In the genomic region with DNA sequence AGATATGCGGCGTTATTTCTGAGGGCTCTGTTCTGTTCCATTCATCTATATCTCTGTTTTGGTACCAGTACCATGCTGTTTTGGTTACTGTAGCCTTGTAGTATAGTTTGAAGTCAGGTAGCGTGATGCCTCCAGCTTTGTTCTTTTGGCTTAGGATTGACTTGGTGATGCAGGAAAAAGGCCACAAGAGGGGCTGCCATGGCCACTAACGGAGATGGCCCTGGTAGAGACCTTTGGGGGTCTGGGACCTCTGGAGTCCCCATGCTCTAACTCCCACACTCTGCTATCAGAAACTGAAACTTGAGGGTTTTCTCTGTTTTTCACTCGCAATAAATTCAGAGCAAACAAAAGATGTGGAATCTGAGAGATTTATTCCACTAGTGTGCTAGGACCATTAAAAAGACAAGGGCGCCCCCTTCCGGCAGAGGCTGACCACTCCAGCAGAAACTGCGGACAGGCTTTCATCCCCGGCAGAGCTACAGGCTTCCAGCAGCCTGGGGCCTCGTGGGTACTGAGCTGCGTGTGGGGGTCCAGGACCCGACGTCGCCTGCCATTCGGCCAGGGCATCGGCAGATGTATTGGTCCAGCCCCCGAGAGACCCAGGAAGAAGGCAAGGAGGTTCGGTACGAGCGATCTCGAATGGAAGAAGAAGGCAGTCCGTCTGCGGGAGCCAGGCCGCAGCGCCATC, we compare ENCODE assay signal across 7 cellular contexts.
DNase-seq lines count a peak whose midpoint lies in the region; ATAC-seq and TF ChIP-seq lines count a peak whose summit lies in the region.
"Not testable (repeated sequence)": the region's sequence is repeated elsewhere in the genome, so short reads cannot be mapped to it uniquely, and the experiment has no call there.

No MANE protein-coding gene starts in this region.

- H3K4me1 ChIP-seq in IMR-90 (ENCODE audit: control insufficient read depth, insufficient read depth, low read length); hepatocyte (ENCODE audit: insufficient read depth); prostate gland (replicated peaks): not testable (repeated sequence)

- not testable (repeated sequence) for H2BK20ac ChIP-seq in IMR-90 (ENCODE audit: low read depth, low read length)

- dilution Hi-C loops in IMR-90 (cut with HindIII; ENCODE audit: low sequenced_read_pairs, unreplicated experiment) = not testable (repeated sequence)

- H3K27ac ChIP-seq in IMR-90 (ENCODE audit: insufficient read depth, low read length); hepatocyte; prostate gland: not testable (repeated sequence)

- not testable (repeated sequence) for H3K4me3 ChIP-seq in IMR-90 (ENCODE audit: insufficient read depth, low read depth, low read length); hepatocyte; prostate gland

- POLR2A ChIA-PET in IMR-90 (lab: Charles Lee; ENCODE audit: unreplicated experiment) = not testable (repeated sequence)

- not testable (repeated sequence) for BruUV-seq in IMR-90 (replicated peaks; lab: Mats Ljungman, UMichigan)

- H2AK5ac ChIP-seq in IMR-90 (ENCODE audit: low read depth, low read length) = not testable (repeated sequence)

- H3K9ac ChIP-seq in IMR-90 (ENCODE audit: low read depth, low read length) = not testable (repeated sequence)

- peak; percentile 65 for ATAC-seq in IMR-90 (ENCODE audit: low read depth)

- H2BK15ac ChIP-seq in IMR-90 (ENCODE audit: low read depth, low read length) = not testable (repeated sequence)

- not testable (repeated sequence) for H3K18ac ChIP-seq in IMR-90 (ENCODE audit: low read depth, low read length)

- H2AFZ ChIP-seq in IMR-90 (replicated peaks; ENCODE audit: low read length, poor library complexity); hepatocyte: not testable (repeated sequence)

- CTCF ChIA-PET in IMR-90 (lab: Yijun Ruan, JAX) = interaction anchor here (0.6 to 1.1 kb wide), 2 partner anchors 1563 to 1565 kb away, joined by 3 read pairs; no protein-coding TSS in a partner anchor

- intact Hi-C loops in IMR-90 (cut with micrococcal nuclease) = loop anchor here (2.0 to 10.0 kb wide), 4 partner anchors 521 to 1699 kb away; no protein-coding TSS in a partner anchor
- intact Hi-C loops in prostate gland (cut with DNase I) = not testable (repeated sequence)

- H2BK5ac ChIP-seq in IMR-90 (ENCODE audit: low read depth, low read length, poor library complexity, severe bottlenecking) = not testable (repeated sequence)

- H3K56ac ChIP-seq in IMR-90 (ENCODE audit: extremely low read depth, insufficient read depth, low read length) = not testable (repeated sequence)

- TF ChIP-seq RAD21 in IMR-90 (IDR thresholded peaks at IDR 0.05; ENCODE audit: low read length) = peak; percentile 56

- not testable (repeated sequence) for H3K79me1 ChIP-seq in IMR-90 (ENCODE audit: low read depth in 1 of 2, low read length in 2 of 2)

- TF ChIP-seq CTCF in GM12874 (IDR thresholded peaks at IDR 0.05; ENCODE audit: insufficient read depth, low read depth, low read length) = peak; percentile 65
- TF ChIP-seq CTCF in IMR-90 (conservative IDR thresholded peaks at IDR 0.05; ENCODE audit: low read depth, low read length) = peak; percentile 48
- TF ChIP-seq CTCF in hepatocyte (IDR thresholded peaks at IDR 0.05; ENCODE audit: poor library complexity) = peak; percentile 51
- peak in 2 of 4 experiments; percentile 27 to 38 for TF ChIP-seq CTCF in prostate gland (IDR thresholded peaks at IDR 0.05)

- not testable (repeated sequence) for H3K9me1 ChIP-seq in IMR-90 (ENCODE audit: insufficient read depth, low read length)

- in situ Hi-C loops in IMR-90 (cut with MboI; ENCODE audit: low sequenced_read_pairs) = not testable (repeated sequence)

- DNase-seq in IMR-90 (peak; percentile 7), NOMO-1 treated with DMSO at 0.1 percent for 48 hours (lab: John Stamatoyannopoulos, UW; ENCODE audit: unreplicated experiment) (peak; percentile 28), cerebellar cortex (ENCODE audit: low spot score) (peak; percentile 19), hepatocyte (ENCODE audit: low spot score) (peak; percentile 60), prostate gland (ENCODE audit: low spot score) (peak; percentile 20)
- DNase-seq in activated CD4-positive, alpha-beta T cell treated with anti-CD3 and anti-CD28 coated beads for 48 hours = peak; percentile 45

- not testable (repeated sequence) for H2BK120ac ChIP-seq in IMR-90 (ENCODE audit: low read depth, low read length)

- not testable (repeated sequence) for H2AK9ac ChIP-seq in IMR-90 (replicated peaks; ENCODE audit: low read depth, low read length, poor library complexity)

- not testable (repeated sequence) for H3K14ac ChIP-seq in IMR-90 (replicated peaks; ENCODE audit: low read depth, low read length)

- not testable (repeated sequence) for H3K9me3 ChIP-seq in IMR-90 (ENCODE audit: control insufficient read depth, insufficient read depth, low read length); hepatocyte (ENCODE audit: low read depth); prostate gland

- H3K23ac ChIP-seq in IMR-90 (ENCODE audit: low read depth, low read length) = not testable (repeated sequence)

- H4K20me1 ChIP-seq in IMR-90 (ENCODE audit: insufficient read depth, low read length); hepatocyte (ENCODE audit: insufficient read depth, poor library complexity, severe bottlenecking): not testable (repeated sequence)

- H4K5ac ChIP-seq in IMR-90 (ENCODE audit: low read depth, low read length) = not testable (repeated sequence)

- H3K4ac ChIP-seq in IMR-90 (ENCODE audit: low read depth, low read length) = not testable (repeated sequence)

- H4K8ac ChIP-seq in IMR-90 (ENCODE audit: low read depth in 2 of 2, low read length in 2 of 2) = not testable (repeated sequence)

- H3K79me2 ChIP-seq in hepatocyte = not testable (repeated sequence)

- H3K9me2 ChIP-seq in hepatocyte (replicated peaks; ENCODE audit: insufficient read depth) = not testable (repeated sequence)

- H4K91ac ChIP-seq in IMR-90 (ENCODE audit: insufficient read depth, low read depth, low read length) = not testable (repeated sequence)

- not testable (repeated sequence) for H3K36me3 ChIP-seq in IMR-90 (ENCODE audit: control insufficient read depth, insufficient read depth, low read length); hepatocyte (replicated peaks; ENCODE audit: insufficient read depth, low read depth); prostate gland

- H3K4me2 ChIP-seq in IMR-90 (ENCODE audit: low read depth, low read length); hepatocyte: not testable (repeated sequence)

- TF ChIP-seq POLR2A in IMR-90 (IDR thresholded peaks at IDR 0.05; ENCODE audit: low read depth, low read length); prostate gland (IDR thresholded peaks at IDR 0.05): not testable (repeated sequence)

- WGBS in IMR-90 (ENCODE audit: extremely low coverage in 2 of 2, insufficient read length in 1 of 2), 2 experiments = 51% methylated on average over 10 of the region's 25 CpGs; no CpG with 5 or more reads in 1 of the 2 experiments
- 72% methylated on average over 25 of the region's 25 CpGs for WGBS in hepatocyte (ENCODE audit: low lambda C conversion rate, missing lambda C conversion rate)
- WGBS in prostate gland = 83% methylated on average over 25 of the region's 25 CpGs

- not testable (repeated sequence) for H3K27me3 ChIP-seq in IMR-90 (ENCODE audit: control insufficient read depth, insufficient read depth, low read length); hepatocyte; prostate gland (replicated peaks; ENCODE audit: insufficient read depth)

TF ChIP-seq in IMR-90, 13 proteins besides CTCF, POLR2A, EP300 and RAD21:
- TF ChIP-seq SMC3 (IDR thresholded peaks at IDR 0.05; ENCODE audit: low read depth, low read length) = peak; percentile 39; the same call in 1 of the 2 replicates

Comparison
In these comparisons a context has a peak if more than half of its experiments do, and no peak if none do; other contexts are left out.
1. DNase-seq: peak in every context shown above with its lines; median percentile 60 in hepatocyte; 45 in activated CD4-positive, alpha-beta T cell treated with anti-CD3 and anti-CD28 coated beads for 48 hours; 28 in NOMO-1 treated with DMSO at 0.1 percent for 48 hours; 20 in prostate gland; 19 in cerebellar cortex; 7 in IMR-90.